Comparison of ENCODE assay signal across 14 cellular contexts in genomic region chr6:170136541-170137175, GRCh38.
DNase-seq lines count a peak whose midpoint lies in the region; ATAC-seq and TF ChIP-seq lines count a peak whose summit lies in the region.
"Had no signal": no experiment of that assay in that cellular context is flagged by ENCODE, and none has a peak within 500 bp of the region (broad histone marks: within the 10 kb centered on the region; RNA-seq: fewer than 3 reads in every experiment).

No MANE protein-coding gene starts in this region.

- H3K4me3 ChIP-seq in heart left ventricle, result peak overlapping the region in 9 of 12 donors; percentile 5 to 47 (median 39)
- peak overlapping the region in 1 of 2 donors; percentile 2 for H3K4me3 ChIP-seq in gastroesophageal sphincter
- no peak overlapping the region for H3K4me3 ChIP-seq in urinary bladder (ENCODE audit: low read depth, low read length)
- H3K4me3 ChIP-seq: GM23338 had no signal

- peak in 2 of 5 donors; percentile 18 to 68 for DNase-seq in heart left ventricle
- DNase-seq in left cardiac atrium, result no peak
- DNase-seq in posterior vena cava (ENCODE audit: low spot score), result peak; percentile 72
- DNase-seq in superior temporal gyrus (ENCODE audit: extremely low spot score), result no peak
- DNase-seq in A172 (ENCODE audit: low spot score), result no peak
- DNase-seq in DMS79 (lab: John Stamatoyannopoulos, UW), result no peak
- DNase-seq: activated CD4-positive, alpha-beta T cell treated with anti-CD3 and anti-CD28 coated beads for 48 hours; activated T-cell treated with anti-CD3 and anti-CD28 coated beads, Interleukin-2, amount 50 U/mL, for 48 hours; midbrain; MV-4-11; SIG-M5 had no signal

- intact Hi-C loops in heart left ventricle (cut with DNase I) (loop anchor here in 2 of 10 donors (5.0 to 10.0 kb wide), 4 partner anchors 89 to 151 kb away; no protein-coding TSS in a partner anchor), left cardiac atrium (cut with DNase I) (loop anchor here in 1 of 2 donors (10.0 kb wide), 1 partner anchor 112 kb away; no protein-coding TSS in a partner anchor), posterior vena cava (cut with DNase I) (no loop called here)

- no peaks in the 10 kb centered on the region for H3K27me3 ChIP-seq in heart left ventricle
- H3K27me3 ChIP-seq in gastroesophageal sphincter, result no peaks in the 10 kb centered on the region

- TF ChIP-seq CTCF in heart left ventricle (IDR thresholded peaks at IDR 0.05) (no peak), gastroesophageal sphincter (IDR thresholded peaks at IDR 0.05) (no peak)

- TF ChIP-seq EP300 in gastroesophageal sphincter (IDR thresholded peaks at IDR 0.05), result no peak

- ATAC-seq in heart left ventricle (no peak), left cardiac atrium (no peak), gastroesophageal sphincter (no peak)

- TF ChIP-seq POLR2A in heart left ventricle (IDR thresholded peaks at IDR 0.05), result no peak
- TF ChIP-seq POLR2A in gastroesophageal sphincter (IDR thresholded peaks at IDR 0.05), result no peak

- H3K36me3 ChIP-seq in heart left ventricle (no peaks in the 10 kb centered on the region), gastroesophageal sphincter (no peaks in the 10 kb centered on the region), urinary bladder (ENCODE audit: insufficient read depth) (no peaks in the 10 kb centered on the region)

- H3K9me3 ChIP-seq in heart left ventricle (no peaks in the 10 kb centered on the region), gastroesophageal sphincter (no peaks in the 10 kb centered on the region)

- WGBS in heart left ventricle, 4 donors, result 84 to 97% (median 88%) methylated on average over 34 to 69 of the region's 69 CpGs
- WGBS in gastroesophageal sphincter (ENCODE audit: low coverage in 1 of 2), 2 donors, result 80% methylated on average over 1 of the region's 69 CpGs; no CpG with 5 or more reads in 1 of the 2 donors
- 94% methylated on average over 69 of the region's 69 CpGs for WGBS in urinary bladder

- H3K27ac ChIP-seq in heart left ventricle, result peak overlapping the region; percentile 74 to 91 (median 82)
- peak overlapping the region in 3 of 4 donors; percentile 59 to 69 (median 65) for H3K27ac ChIP-seq in gastroesophageal sphincter
- peak overlapping the region; percentile 51 for H3K27ac ChIP-seq in urinary bladder (ENCODE audit: low read depth)

- peaks cover 4 to 47% (median 24%) of the 10 kb centered on the region in 12 donors for H3K4me1 ChIP-seq in heart left ventricle
- H3K4me1 ChIP-seq in gastroesophageal sphincter, result peaks cover 0 to 15% (median 0%) of the 10 kb centered on the region in 3 donors
- H3K4me1 ChIP-seq in urinary bladder (ENCODE audit: insufficient read depth), result no peaks in the 10 kb centered on the region
